8 cellular contexts compared by ENCODE assay signal in genomic region chr11:62645660-62645933, GRCh38. TPM values are rescaled to one million over a fixed set of nuclear protein-coding genes. Genes with fewer than 3 reads are reported as not detected.
DNase-seq lines count a peak whose midpoint lies in the region; ATAC-seq lines count a peak whose summit lies in the region.

No MANE protein-coding gene starts in this region.

- H3K4me3 Mint-ChIP-seq in T-helper 1 cell treated with Interleukin-12 subunit alpha and Interleukin-12 subunit beta and Interleukin-4 antibody, amounts not matched to agents 30 μg/mL and 1 μg/mL, for 36 hours, result peak overlapping the region; percentile 99
- H3K4me3 Mint-ChIP-seq in activated T-cell treated with anti-CD3 and anti-CD28 coated beads, Interleukin-2, amount 50 U/mL, for 72 hours, result peak overlapping the region; percentile 97 to 99

- intact Hi-C loops in posterior vena cava (cut with DNase I), result no loop called here

- no peak for ATAC-seq in activated T-cell treated with anti-CD3 and anti-CD28 coated beads, Interleukin-2, amount 50 U/mL, for 72 hours (replicated peaks in 1 of 2)

- no peaks in the 10 kb centered on the region for H3K27me3 Mint-ChIP-seq in T-helper 1 cell treated with Interleukin-12 subunit alpha and Interleukin-12 subunit beta and Interleukin-4 antibody, amounts not matched to agents 30 μg/mL and 1 μg/mL, for 36 hours (ENCODE audit: low read depth)
- no peaks in the 10 kb centered on the region for H3K27me3 Mint-ChIP-seq in activated T-cell treated with anti-CD3 and anti-CD28 coated beads, Interleukin-2, amount 50 U/mL, for 72 hours (ENCODE audit: low read depth)

- no peaks in the 10 kb centered on the region for H3K27me3 ChIP-seq in subcutaneous abdominal adipose tissue (ENCODE audit: control insufficient read depth in 5 of 5, insufficient read depth in 4 of 5, low read length in 5 of 5)

- peak overlapping the region; percentile 94 to 99 (median 98) for H3K9ac ChIP-seq in subcutaneous abdominal adipose tissue (ENCODE audit: low read length in 5 of 5)

- peak overlapping the region; percentile 96 for H3K27ac Mint-ChIP-seq in T-helper 1 cell treated with Interleukin-12 subunit alpha and Interleukin-12 subunit beta and Interleukin-4 antibody, amounts not matched to agents 30 μg/mL and 1 μg/mL, for 36 hours
- peak overlapping the region; percentile 90 for H3K27ac Mint-ChIP-seq in activated T-cell treated with anti-CD3 and anti-CD28 coated beads, Interleukin-2, amount 50 U/mL, for 72 hours

- no peaks in the 10 kb centered on the region for H3K9me3 ChIP-seq in iPS-18c (ENCODE audit: control insufficient read depth, insufficient read depth, low read length)
- no peaks in the 10 kb centered on the region for H3K9me3 ChIP-seq in subcutaneous abdominal adipose tissue (ENCODE audit: control insufficient read depth in 5 of 5, low read length in 5 of 5)

- no peaks in the 10 kb centered on the region for H3K9me3 Mint-ChIP-seq in T-helper 1 cell treated with Interleukin-12 subunit alpha and Interleukin-12 subunit beta and Interleukin-4 antibody, amounts not matched to agents 30 μg/mL and 1 μg/mL, for 36 hours
- no peaks in the 10 kb centered on the region for H3K9me3 Mint-ChIP-seq in activated T-cell treated with anti-CD3 and anti-CD28 coated beads, Interleukin-2, amount 50 U/mL, for 72 hours

- H3K4me1 ChIP-seq in subcutaneous abdominal adipose tissue (ENCODE audit: control insufficient read depth in 5 of 5, insufficient read depth in 5 of 5, low read length in 5 of 5), result peaks cover 4 to 32% (median 26%) of the 10 kb centered on the region in 5 donors

- H3K36me3 Mint-ChIP-seq in T-helper 1 cell treated with Interleukin-12 subunit alpha and Interleukin-12 subunit beta and Interleukin-4 antibody, amounts not matched to agents 30 μg/mL and 1 μg/mL, for 36 hours (ENCODE audit: low read depth), result peaks cover 23% of the 10 kb centered on the region
- peaks cover 7 to 9% of the 10 kb centered on the region in 2 donors for H3K36me3 Mint-ChIP-seq in activated T-cell treated with anti-CD3 and anti-CD28 coated beads, Interleukin-2, amount 50 U/mL, for 72 hours (ENCODE audit: insufficient read depth in 2 of 2)

- H3K4me1 Mint-ChIP-seq in T-helper 1 cell treated with Interleukin-12 subunit alpha and Interleukin-12 subunit beta and Interleukin-4 antibody, amounts not matched to agents 30 μg/mL and 1 μg/mL, for 36 hours (ENCODE audit: low read depth), result peaks cover 23% of the 10 kb centered on the region
- peaks cover 43% of the 10 kb centered on the region for H3K4me1 Mint-ChIP-seq in activated T-cell treated with anti-CD3 and anti-CD28 coated beads, Interleukin-2, amount 50 U/mL, for 72 hours (ENCODE audit: low read depth)

- H3K27ac ChIP-seq in subcutaneous abdominal adipose tissue (ENCODE audit: low read depth, low read length), result peak overlapping the region; percentile 96

- DNase-seq in T-helper 1 cell (no peak), posterior vena cava (ENCODE audit: low spot score) (no peak), NCI-H510A treated with DMSO at 0.1 percent for 48 hours (lab: John Stamatoyannopoulos, UW) (no peak), SKM-1 treated with dmso at 0.1 percent for 144 hours (lab: John Stamatoyannopoulos, UW; ENCODE audit: unreplicated experiment) (no peak)
- peak in 1 of 2 donors; percentile 20 for DNase-seq in activated T-cell treated with anti-CD3 and anti-CD28 coated beads, Interleukin-2, amount 50 U/mL, for 72 hours

- peak overlapping the region; percentile 93 for H3K4me3 ChIP-seq in iPS-18c (ENCODE audit: insufficient read depth, low read depth, low read length)
- peak overlapping the region; percentile 87 to 95 (median 90) for H3K4me3 ChIP-seq in subcutaneous abdominal adipose tissue (ENCODE audit: low read depth in 1 of 5, low read length in 5 of 5)

- peaks cover 0 to 43% (median 34%) of the 10 kb centered on the region in 5 donors for H3K36me3 ChIP-seq in subcutaneous abdominal adipose tissue (ENCODE audit: control insufficient read depth in 5 of 5, insufficient read depth in 5 of 5, low read length in 5 of 5)

RNA-seq across cellular contexts. Expression of gene GANAB, which starts 0.8 kb away (rescaled TPM):
- 100 to 1,000 TPM; 310 to 312 TPM for total RNA-seq in activated T-cell treated with anti-CD3 and anti-CD28 coated beads, Interleukin-2, amount 50 U/mL, for 72 hours
- total RNA-seq in posterior vena cava, result 100 to 1,000 TPM; 206 to 240 TPM

RNA-seq across cellular contexts. Expression of gene INTS5, which starts 7.5 kb away (rescaled TPM):
- 10 to 100 TPM; 25.0 to 26.1 TPM for total RNA-seq in activated T-cell treated with anti-CD3 and anti-CD28 coated beads, Interleukin-2, amount 50 U/mL, for 72 hours
- 10 to 100 TPM; 10.6 to 10.9 TPM for total RNA-seq in posterior vena cava

RNA-seq across cellular contexts. Expression of gene C11orf98, which starts 19.4 kb away (rescaled TPM):
- 10 to 100 TPM; 59.2 to 62.1 TPM for total RNA-seq in activated T-cell treated with anti-CD3 and anti-CD28 coated beads, Interleukin-2, amount 50 U/mL, for 72 hours
- 10 to 100 TPM; 27.4 to 35.9 TPM for total RNA-seq in posterior vena cava

RNA-seq across cellular contexts. Expression of gene CSKMT, which starts 19.5 kb away (rescaled TPM):
- 10 to 100 TPM; 35.2 to 46.0 TPM for total RNA-seq in activated T-cell treated with anti-CD3 and anti-CD28 coated beads, Interleukin-2, amount 50 U/mL, for 72 hours
- 10 to 100 TPM in 1 of 2 donors, 1 to 10 TPM in 1; 8.5 to 10.5 TPM for total RNA-seq in posterior vena cava

RNA-seq across cellular contexts. Expression of gene B3GAT3, which starts 23.8 kb away (rescaled TPM):
- total RNA-seq in activated T-cell treated with anti-CD3 and anti-CD28 coated beads, Interleukin-2, amount 50 U/mL, for 72 hours, result 10 to 100 TPM; 72.2 to 79.9 TPM
- total RNA-seq in posterior vena cava, result 10 to 100 TPM; 23.7 to 26.6 TPM
